8 cellular contexts compared by ENCODE assay signal in the genomic region with DNA sequence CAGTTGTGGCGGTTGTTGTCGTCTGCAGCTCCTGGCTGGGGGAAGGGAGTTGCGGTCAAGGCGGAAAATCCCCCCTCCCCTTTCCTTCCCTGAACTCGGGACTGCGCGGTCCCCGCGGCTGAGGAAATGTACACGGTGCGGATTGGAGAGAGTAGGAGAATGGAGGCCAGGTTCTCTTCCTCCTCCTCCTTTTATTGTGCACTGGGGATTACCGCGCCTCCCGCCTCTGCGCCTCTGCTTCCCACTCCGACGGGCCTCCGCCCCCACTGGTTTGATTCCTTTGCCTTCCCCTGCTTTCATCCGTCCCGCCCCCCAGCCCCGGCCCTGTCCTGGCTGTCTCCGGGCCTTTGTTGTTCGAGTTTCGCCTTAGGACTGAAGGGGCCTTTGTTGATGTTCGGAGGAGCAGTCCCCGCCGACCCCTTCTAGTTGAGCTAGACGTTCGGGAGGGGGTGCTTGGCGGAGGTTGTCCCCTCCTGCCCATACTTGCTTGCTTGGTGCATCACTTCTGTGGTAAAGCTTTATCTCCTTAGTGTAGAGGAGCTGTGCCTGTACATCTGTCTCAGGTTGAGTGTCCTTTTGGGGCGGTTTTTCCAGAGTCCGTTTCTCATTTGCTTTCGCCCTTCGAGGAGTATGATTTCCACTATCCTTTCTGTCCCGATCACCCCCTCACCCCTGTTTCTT. TPM values are rescaled to one million over a fixed set of nuclear protein-coding genes. Genes with fewer than 3 reads are reported as not detected.
A peak's percentile ranks its signal among the peaks of the same experiment; 100 is the strongest.
DNase-seq lines count a peak whose midpoint lies in the region; ATAC-seq and TF ChIP-seq lines count a peak whose summit lies in the region.

No MANE protein-coding gene starts in this region.

- peak overlapping the region; percentile 92 for H3K27ac ChIP-seq in 22Rv1
- peak overlapping the region; percentile 84 for H3K27ac ChIP-seq in SU-DHL-6 (ENCODE audit: low read depth, low read length)
- H3K27ac ChIP-seq in hepatocyte: peak overlapping the region; percentile 93

- peak overlapping the region; percentile 73 for H3K9ac ChIP-seq in SU-DHL-6 (ENCODE audit: low read length)

- H3K79me2 ChIP-seq in SU-DHL-6 (ENCODE audit: insufficient read depth, low read length) (peaks cover 64% of the 10 kb centered on the region), hepatocyte (peaks cover 73% of the 10 kb centered on the region)

- H3K4me3 ChIP-seq in GM12865 (ENCODE audit: low read depth, low read length) (peak overlapping the region; percentile 88), SU-DHL-6 (ENCODE audit: insufficient read depth, low read length, poor library complexity, severe bottlenecking) (peak overlapping the region; percentile 73), hepatocyte (peak overlapping the region; percentile 62), retinal pigment epithelial cell (ENCODE audit: low read length) (peak overlapping the region; percentile 74)

- H3K27me3 ChIP-seq in SU-DHL-6 (ENCODE audit: low read length) (no peaks in the 10 kb centered on the region), hepatocyte (no peaks in the 10 kb centered on the region)

- no peak for TF ChIP-seq CTCF in 22Rv1 (IDR thresholded peaks at IDR 0.05)
- TF ChIP-seq CTCF in GM12865 (IDR thresholded peaks at IDR 0.05; ENCODE audit: insufficient read depth, low read depth, low read length, missing control alignments): no peak
- no peak for TF ChIP-seq CTCF in SU-DHL-6 (IDR thresholded peaks at IDR 0.05; ENCODE audit: insufficient read depth, low read length, poor library complexity, severe bottlenecking)
- TF ChIP-seq CTCF in hepatocyte (IDR thresholded peaks at IDR 0.05; ENCODE audit: poor library complexity): no peak
- no peak for TF ChIP-seq CTCF in retinal pigment epithelial cell (conservative IDR thresholded peaks at IDR 0.05; ENCODE audit: low read depth, low read length)

- ATAC-seq in HG03460 (IDR thresholded peaks at IDR 0.05; ENCODE audit: unreplicated experiment) (peak; percentile 0), HG02678 (IDR thresholded peaks at IDR 0.05; ENCODE audit: unreplicated experiment) (no peak)

- peak; percentile 48 for DNase-seq in GM12865 (ENCODE audit: low read depth)
- DNase-seq in anterior cingulate cortex (lab: John Stamatoyannopoulos, UW): peak in 36 of 58 donors; percentile 18 to 73 (median 55)
- DNase-seq in hepatocyte (ENCODE audit: low spot score): peak; percentile 67
- DNase-seq in retinal pigment epithelial cell (ENCODE audit: low read depth): no peak

- H3K9me3 ChIP-seq in SU-DHL-6 (ENCODE audit: insufficient read depth, low read length) (no peaks in the 10 kb centered on the region), hepatocyte (ENCODE audit: low read depth) (no peaks in the 10 kb centered on the region)

- WGBS in hepatocyte (ENCODE audit: low lambda C conversion rate, missing lambda C conversion rate): under 1% methylated on average over 26 of the region's 35 CpGs

- no peaks in the 10 kb centered on the region for H3K9me2 ChIP-seq in SU-DHL-6 (replicated peaks; ENCODE audit: insufficient read depth, low read length)
- H3K9me2 ChIP-seq in hepatocyte (replicated peaks; ENCODE audit: insufficient read depth): no peaks in the 10 kb centered on the region

- H3K36me3 ChIP-seq in SU-DHL-6 (ENCODE audit: low read length) (peaks cover 5% of the 10 kb centered on the region; the same call in 1 of the 2 replicates), hepatocyte (replicated peaks; ENCODE audit: insufficient read depth, low read depth) (no peaks in the 10 kb centered on the region)

- H3K4me2 ChIP-seq in SU-DHL-6 (ENCODE audit: low read depth, low read length, poor library complexity, severe bottlenecking) (peak overlapping the region; percentile 74), hepatocyte (peak overlapping the region; percentile 80)

- peaks cover 30% of the 10 kb centered on the region for H4K20me1 ChIP-seq in SU-DHL-6 (ENCODE audit: low read depth, low read length)
- H4K20me1 ChIP-seq in hepatocyte (ENCODE audit: insufficient read depth, poor library complexity, severe bottlenecking): peaks cover 47% of the 10 kb centered on the region

- H3F3A ChIP-seq in SU-DHL-6 (ENCODE audit: insufficient read depth): peaks cover 12% of the 10 kb centered on the region; the same call in 1 of the 2 replicates

- H2AFZ ChIP-seq in SU-DHL-6 (ENCODE audit: low read depth, low read length, severe bottlenecking) (peak overlapping the region; percentile 66), hepatocyte (peak overlapping the region; percentile 86)

- peaks cover 21% of the 10 kb centered on the region for H3K4me1 ChIP-seq in hepatocyte (ENCODE audit: insufficient read depth)

RNA-seq across cellular contexts. Expression of gene ZNF292, which starts 0.7 kb away (rescaled TPM):
- 31.1 and 38.3 TPM in 2 replicates for total RNA-seq in hepatocyte
- polyA plus RNA-seq in hepatocyte: 20.9 and 31.4 TPM in 2 replicates
